In the genomic region with DNA sequence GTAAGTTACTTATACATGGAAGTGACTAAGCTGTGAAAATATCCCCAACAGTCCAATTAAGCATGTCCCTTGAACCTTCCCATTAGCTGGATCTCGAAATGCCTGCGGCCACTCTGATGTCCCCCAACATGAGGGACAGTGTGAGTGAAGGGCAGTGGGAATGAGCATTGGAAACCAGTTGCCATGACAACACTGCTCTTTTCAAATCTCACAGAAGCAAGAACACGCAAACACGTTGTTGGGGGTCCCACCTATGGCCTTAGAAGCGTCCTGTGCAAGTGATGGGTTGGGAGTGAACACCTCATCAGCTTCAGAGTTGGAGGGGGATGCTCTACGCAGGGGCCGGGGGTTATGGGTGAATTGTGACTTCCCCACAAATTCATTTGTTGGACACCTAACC, we compare ENCODE assay signal across 26 cellular contexts.
"Had no signal": no experiment of that assay in that cellular context is flagged by ENCODE, and none has a peak within 500 bp of the region (broad histone marks: within the 10 kb centered on the region; RNA-seq: fewer than 3 reads in every experiment).

No MANE protein-coding gene starts in this region.

- H3K27ac Mint-ChIP-seq: activated CD4-positive, alpha-beta T cell treated with anti-CD3 and anti-CD28 coated beads, Interleukin-2, amount 10 ng/mL, durations not matched to agents 24 days and 14 days; activated CD8-positive, alpha-beta T cell treated with anti-CD3 and anti-CD28 coated beads for 36 hours; activated naive CD8-positive, alpha-beta T cell; activated naive CD8-positive, alpha-beta T cell treated with anti-CD3 and anti-CD28 coated beads, Interleukin-2, amount 50 U/mL, for 24 hours; activated T-cell treated with anti-CD3 and anti-CD28 coated beads, Interleukin-2, amount 50 U/mL, for 24 hours; activated T-helper 2 cell treated with anti-CD3 and anti-CD28 coated beads, Interferon-gamma antibody, Interleukin-2, Interleukin-4, amounts not matched to agents 10 μg/mL and 5 μg/mL and 100 μg/mL, durations not matched to agents 14 hours and 24 hours and 36 hours; T-helper 1 cell treated with Interleukin-12 subunit alpha and Interleukin-12 subunit beta and Interleukin-4 antibody, amounts not matched to agents 30 μg/mL and 1 μg/mL, for 36 hours; T-helper 2 cell treated with Interferon-gamma antibody and Interleukin-4, amounts not matched to agents 5 μg/mL and 100 μg/mL, for 36 hours had no signal

- DNase-seq: activated CD4-positive, alpha-beta T cell treated with anti-CD3 and anti-CD28 coated beads, Interleukin-2, amount 50 U/mL, for 4 hours; activated gamma-delta T cell; activated naive CD4-positive, alpha-beta T cell treated with Interleukin-2 at 50 U/mL for 16 hours; activated T-cell treated with anti-CD3 and anti-CD28 coated beads, Interleukin-2, amount 50 U/mL, for 24 hours; brain microvascular endothelial cell; central memory CD4-positive, alpha-beta T cell; NCI-H1092 treated with DMSO at 0.1 percent for 48 hours; NCI-H146; NCI-H187; NCI-H2029 treated with DMSO at 0.1 percent for 48 hours; NCI-H2107; NCI-H2171; NCI-H2227 treated with DMSO at 0.1 percent for 48 hours; NCI-H510A treated with DMSO at 0.1 percent for 48 hours; NCI-H526 treated with DMSO at 0.1 percent for 48 hours; SK-N-SH had no signal

- H3K4me3 Mint-ChIP-seq: activated CD4-positive, alpha-beta T cell treated with anti-CD3 and anti-CD28 coated beads, Interleukin-2, amount 10 ng/mL, durations not matched to agents 24 days and 14 days; activated CD8-positive, alpha-beta T cell treated with anti-CD3 and anti-CD28 coated beads for 36 hours; activated naive CD8-positive, alpha-beta T cell; activated naive CD8-positive, alpha-beta T cell treated with anti-CD3 and anti-CD28 coated beads, Interleukin-2, amount 50 U/mL, for 24 hours; activated T-cell treated with anti-CD3 and anti-CD28 coated beads, Interleukin-2, amount 50 U/mL, for 24 hours; T-helper 1 cell treated with Interleukin-12 subunit alpha and Interleukin-12 subunit beta and Interleukin-4 antibody, amounts not matched to agents 30 μg/mL and 1 μg/mL, for 36 hours; T-helper 2 cell treated with Interferon-gamma antibody and Interleukin-4, amounts not matched to agents 5 μg/mL and 100 μg/mL, for 36 hours had no signal

- H3K9me3 Mint-ChIP-seq: activated CD4-positive, alpha-beta T cell treated with anti-CD3 and anti-CD28 coated beads, Interleukin-2, amount 10 ng/mL, durations not matched to agents 24 days and 14 days; activated CD8-positive, alpha-beta T cell treated with anti-CD3 and anti-CD28 coated beads for 36 hours; activated naive CD8-positive, alpha-beta T cell treated with anti-CD3 and anti-CD28 coated beads, Interleukin-2, amount 50 U/mL, for 24 hours; activated T-cell treated with anti-CD3 and anti-CD28 coated beads, Interleukin-2, amount 50 U/mL, for 24 hours; activated T-helper 2 cell treated with anti-CD3 and anti-CD28 coated beads, Interferon-gamma antibody, Interleukin-2, Interleukin-4, amounts not matched to agents 10 μg/mL and 5 μg/mL and 100 μg/mL, durations not matched to agents 14 hours and 24 hours and 36 hours; T-helper 1 cell treated with Interleukin-12 subunit alpha and Interleukin-12 subunit beta and Interleukin-4 antibody, amounts not matched to agents 30 μg/mL and 1 μg/mL, for 36 hours; T-helper 2 cell treated with Interferon-gamma antibody and Interleukin-4, amounts not matched to agents 5 μg/mL and 100 μg/mL, for 36 hours had no signal

- H3K4me1 Mint-ChIP-seq: activated CD4-positive, alpha-beta T cell treated with anti-CD3 and anti-CD28 coated beads, Interleukin-2, amount 10 ng/mL, durations not matched to agents 24 days and 14 days; activated naive CD8-positive, alpha-beta T cell treated with anti-CD3 and anti-CD28 coated beads, Interleukin-2, amount 50 U/mL, for 24 hours had no signal

- H3K27ac ChIP-seq: brain microvascular endothelial cell, SJCRH30 had no signal

- ATAC-seq: activated CD8-positive, alpha-beta T cell treated with anti-CD3 and anti-CD28 coated beads for 36 hours; activated naive CD8-positive, alpha-beta T cell treated with anti-CD3 and anti-CD28 coated beads, Interleukin-2, amount 50 U/mL, for 24 hours; Panc1 had no signal

- H3K9ac ChIP-seq: SK-N-SH had no signal

- H3K9me3 ChIP-seq: SJCRH30, SK-N-SH had no signal

- H3K36me3 Mint-ChIP-seq: activated naive CD8-positive, alpha-beta T cell had no signal

- H3K4me1 ChIP-seq: SJCRH30 had no signal

- H3K4me2 ChIP-seq: SK-N-SH had no signal

- H3K36me3 ChIP-seq: brain microvascular endothelial cell, SJCRH30 had no signal

- FAIRE-seq: TTC549 had no signal

- H3K4me3 ChIP-seq: SJCRH30 had no signal

- H3K27me3 ChIP-seq: brain microvascular endothelial cell had no signal
